8 cellular contexts compared by ENCODE assay signal in genomic region chr16:72847187-72848044, GRCh38.
DNase-seq lines count a peak whose midpoint lies in the region; ATAC-seq, FAIRE-seq and TF ChIP-seq lines count a peak whose summit lies in the region.

No MANE protein-coding gene starts in this region.

- no peak overlapping the region for H3K4me2 ChIP-seq in Loucy (ENCODE audit: low read depth, low read length, poor library complexity, severe bottlenecking)
- H3K4me2 ChIP-seq in mammary epithelial cell (ENCODE audit: insufficient read depth, low read depth, low read length), result no peak overlapping the region
- no peak overlapping the region for H3K4me2 ChIP-seq in HepG2 (ENCODE audit: low read depth, low read length)

- TF ChIP-seq CTCF in GM06990 (IDR thresholded peaks at IDR 0.05; ENCODE audit: insufficient read depth, low read length, poor library complexity, severe bottlenecking) (peak; percentile 68), Loucy (conservative IDR thresholded peaks at IDR 0.05; ENCODE audit: low read length) (peak; percentile 79), mammary epithelial cell (conservative IDR thresholded peaks at IDR 0.05 in 1 of 2, IDR thresholded peaks at IDR 0.05 in 1 of 2; ENCODE audit: extremely low read depth in 1 of 2, insufficient read depth in 1 of 2, low read depth in 1 of 2, low read length in 2 of 2) (peak; percentile 36 to 53), HepG2 (CRISPR knock-in tag; IDR thresholded peaks at IDR 0.05) (peak; percentile 81)

- intact Hi-C loops in mammary epithelial cell (cut with micrococcal nuclease) (loop anchor here (5.0 kb wide), 2 partner anchors 200 to 345 kb away; partner anchors contain the start of gene ZFHX3), HepG2 (cut with micrococcal nuclease; ENCODE audit: unreplicated experiment) (loop anchor here (1.0 kb wide), 1 partner anchor 345 kb away; no protein-coding TSS in a partner anchor)

- H3K79me2 ChIP-seq in Loucy (ENCODE audit: insufficient read depth, low read length) (no peaks in the 10 kb centered on the region), mammary epithelial cell (ENCODE audit: insufficient read depth, low read length) (no peaks in the 10 kb centered on the region), HepG2 (ENCODE audit: insufficient read depth, low read length) (peaks cover 2% of the 10 kb centered on the region)

- TF ChIP-seq EP300 in HepG2 (IDR thresholded peaks at IDR 0.05; ENCODE audit: low read depth in 2 of 2, low read length in 2 of 2) (no peak), HepG2 (CRISPR knock-in tag; IDR thresholded peaks at IDR 0.05; ENCODE audit: borderline replicate concordance) (no peak)

- ATAC-seq in HepG2 (peak; percentile 87), GM19324 (IDR thresholded peaks at IDR 0.05; ENCODE audit: low FRiP score, unreplicated experiment) (no peak), HG02852 (IDR thresholded peaks at IDR 0.05; ENCODE audit: unreplicated experiment) (no peak)

- peak; percentile 50 for FAIRE-seq in HepG2 (lab: Jason Lieb, UNC)

- WGBS in mammary epithelial cell (ENCODE audit: low coverage, missing lambda C conversion rate), result 54% methylated on average over 10 of the region's 11 CpGs
- whole genome bisulfite sequencing in HepG2 (ENCODE audit: low lambda C conversion rate), result 84% methylated on average over 11 of the region's 11 CpGs

- POLR2A ChIA-PET in HepG2 (lab: Yijun Ruan, JAX), result no interaction called here

- no peak overlapping the region for H3K27ac ChIP-seq in mammary epithelial cell (ENCODE audit: insufficient read depth, low read depth, low read length)
- no peak overlapping the region for H3K27ac ChIP-seq in HepG2 (ENCODE audit: extremely low read length, insufficient read depth, low read length)

- H3K4me1 ChIP-seq in Loucy (ENCODE audit: insufficient read depth, low read length, poor library complexity, severe bottlenecking) (peaks cover 41% of the 10 kb centered on the region), mammary epithelial cell (ENCODE audit: insufficient read depth, low read length) (peaks cover 13% of the 10 kb centered on the region), HepG2 (ENCODE audit: insufficient read depth, low read length) (no peaks in the 10 kb centered on the region)

- H3K9ac ChIP-seq in Loucy (ENCODE audit: low read depth, low read length, poor library complexity, severe bottlenecking) (no peak overlapping the region), mammary epithelial cell (ENCODE audit: insufficient read depth, low read length) (no peak overlapping the region), HepG2 (ENCODE audit: insufficient read depth, low read depth, low read length) (no peak overlapping the region)

- no peaks in the 10 kb centered on the region for H3K9me3 ChIP-seq in Loucy (ENCODE audit: insufficient read depth, low read depth, low read length)
- no peaks in the 10 kb centered on the region for H3K9me3 ChIP-seq in mammary epithelial cell (replicated peaks; ENCODE audit: insufficient read depth, low read length)
- no peaks in the 10 kb centered on the region for H3K9me3 ChIP-seq in HepG2 (ENCODE audit: low read length)

- dilution Hi-C loops in mammary epithelial cell (cut with HindIII; ENCODE audit: low sequenced_read_pairs), result no loop called here

- CTCF ChIA-PET in mammary epithelial cell (lab: Charles Lee; ENCODE audit: low non-redundant PET), result no interaction called here
- CTCF ChIA-PET in HepG2 (lab: Yijun Ruan, JAX; ENCODE audit: low intra/inter-chr PET ratio, low total read pairs), result no interaction called here

- H3K36me3 ChIP-seq in GM06990 (ENCODE audit: control insufficient read depth, insufficient read depth, low read length) (no peaks in the 10 kb centered on the region), Loucy (ENCODE audit: insufficient read depth, low read length) (no peaks in the 10 kb centered on the region), mammary epithelial cell (ENCODE audit: insufficient read depth, low read length) (no peaks in the 10 kb centered on the region), HepG2 (replicated peaks in 1 of 2; ENCODE audit: control insufficient read depth in 1 of 2, insufficient read depth in 2 of 2, low read length in 2 of 2) (peaks cover 8 to 39% of the 10 kb centered on the region in 2 experiments)

- no peak overlapping the region for H2AFZ ChIP-seq in Loucy (ENCODE audit: low read length)
- H2AFZ ChIP-seq in mammary epithelial cell (ENCODE audit: low read depth, low read length), result no peak overlapping the region
- no peak overlapping the region for H2AFZ ChIP-seq in HepG2 (ENCODE audit: low read length)

- in situ Hi-C loops in mammary epithelial cell (cut with MboI; ENCODE audit: low sequenced_read_pairs in 2 of 2) (no loop called here), HepG2 (cut with HindIII; ENCODE audit: extremely low pct_ligation_motif_present, low pct_unique_long_range_greater_than_20kb) (loop anchor here (25.0 kb wide), 1 partner anchor 335 kb away; no protein-coding TSS in a partner anchor)

- TF ChIP-seq POLR2A in HepG2 (IDR thresholded peaks at IDR 0.05; ENCODE audit: insufficient read depth in 1 of 2, low read depth in 2 of 2, low read length in 2 of 2), result no peak

- no peaks in the 10 kb centered on the region for H3K9me2 ChIP-seq in Loucy (replicated peaks; ENCODE audit: low read depth, low read length)

- TF ChIP-seq RAD21 in HepG2 (CRISPR knock-in tag; IDR thresholded peaks at IDR 0.05), result 0 out of 2 replicates have a peak, but pooled peaks have one; percentile 33

- DNase-seq in A172 (ENCODE audit: low spot score) (peak; percentile 34), GM06990 (ENCODE audit: extremely low read depth, insufficient read length) (no peak), mammary epithelial cell (no peak), HepG2 (ENCODE audit: low spot score) (peak; percentile 30), AG20443 (ENCODE audit: low spot score) (no peak)

- H3K27me3 ChIP-seq in GM06990 (replicated peaks; ENCODE audit: control insufficient read depth, insufficient read depth, low read length), result no peaks in the 10 kb centered on the region
- no peaks in the 10 kb centered on the region for H3K27me3 ChIP-seq in Loucy (ENCODE audit: insufficient read depth, low read length, poor library complexity, severe bottlenecking)
- H3K27me3 ChIP-seq in mammary epithelial cell (ENCODE audit: insufficient read depth, low read length), result no peaks in the 10 kb centered on the region
- no peaks in the 10 kb centered on the region for H3K27me3 ChIP-seq in HepG2 (ENCODE audit: control insufficient read depth in 1 of 2, insufficient read depth in 2 of 2, low read length in 2 of 2)

- 0 out of 2 replicates have a peak, but pooled peaks cover 3% of the 10 kb centered on the region for H3F3A ChIP-seq in Loucy (ENCODE audit: low read depth)

- BruUV-seq in mammary epithelial cell (replicated peaks; lab: Mats Ljungman, UMichigan), result no TSS peak
- no TSS peak for BruUV-seq in HepG2 (replicated peaks; lab: Mats Ljungman, UMichigan)

- H4K20me1 ChIP-seq in Loucy (ENCODE audit: insufficient read depth, low read length, poor library complexity, severe bottlenecking) (no peaks in the 10 kb centered on the region), mammary epithelial cell (ENCODE audit: insufficient read depth, low read length) (no peaks in the 10 kb centered on the region), HepG2 (ENCODE audit: insufficient read depth, low read length) (peaks cover 4% of the 10 kb centered on the region; the same call in 1 of the 2 replicates)

- H3K4me3 ChIP-seq in GM06990 (replicated peaks; ENCODE audit: low read depth, low read length) (no peak overlapping the region), Loucy (ENCODE audit: low read length, poor library complexity, severe bottlenecking) (no peak overlapping the region), mammary epithelial cell (replicated peaks in 1 of 3; ENCODE audit: insufficient read depth in 1 of 3, low read depth in 2 of 3, low read length in 3 of 3) (no peak overlapping the region), HepG2 (replicated peaks in 1 of 3; ENCODE audit: insufficient read depth in 1 of 3, low read depth in 2 of 3, low read length in 3 of 3) (no peak overlapping the region)

TF ChIP-seq in HepG2, 621 proteins besides CTCF, POLR2A, EP300 and RAD21 (continues in another document):
- no peak for TF ChIP-seq ZFP37 (CRISPR knock-in tag; IDR thresholded peaks at IDR 0.05; ENCODE audit: borderline replicate concordance)

Comparison
In these comparisons a context has a peak if more than half of its experiments do, and no peak if none do; other contexts are left out.
1. DNase-seq: peak in A172 (single experiment) and HepG2 (single experiment); none in GM06990 (single experiment), mammary epithelial cell (single experiment) and AG20443 (single experiment).
2. Peak in every context shown above with its lines, with median percentiles within 50 percentile points of each other: CTCF ChIP-seq.